10 cellular contexts compared by ENCODE assay signal in genomic region chr2:222271854-222272253, GRCh38. TPM values are rescaled to one million over a fixed set of nuclear protein-coding genes. Genes with fewer than 3 reads are reported as not detected.
"Had no signal": no experiment of that assay in that cellular context is flagged by ENCODE, and none has a peak within 500 bp of the region (broad histone marks: within the 10 kb centered on the region; RNA-seq: fewer than 3 reads in every experiment).

No MANE protein-coding gene starts in this region.

- DNase-seq: KBM-7, MG63, NCI-H1694 treated with DMSO at 0.1 percent for 48 hours, NCI-H2107, NCI-H2227 treated with DMSO at 0.1 percent for 48 hours, NCI-H524, NCI-H526 treated with DMSO at 0.1 percent for 48 hours, SHP77 had no signal

- H3K27ac ChIP-seq: RWPE1 had no signal

- H3K4me3 ChIP-seq: MG63 had no signal

- H3K27me3 ChIP-seq: MG63 had no signal

- H3K9me3 ChIP-seq: MG63 had no signal

RNA-seq across cellular contexts. Expression of gene PAX3, which starts 26.9 kb away (rescaled TPM):
- total RNA-seq: HT-29 had no signal
